Comparison of ENCODE assay signal across 8 cellular contexts in genomic region chr11:12802418-12803085, GRCh38.
DNase-seq lines count a peak whose midpoint lies in the region; ATAC-seq and TF ChIP-seq lines count a peak whose summit lies in the region.

No MANE protein-coding gene starts in this region.

- in situ Hi-C loops in Panc1 (cut with HindIII; ENCODE audit: low pct_unique_long_range_greater_than_20kb, low sequenced_read_pairs) = no loop called here

- DNase-seq in HuH-7.5 (ENCODE audit: low spot score) (peak; percentile 70), Panc1 (ENCODE audit: low read depth, low spot score) (no peak), foreskin fibroblast (peak; percentile 54 to 78), middle frontal gyrus (ENCODE audit: extremely low spot score, low spot score) (no peak)

- TF ChIP-seq CTCF in Panc1 (IDR thresholded peaks at IDR 0.05) (no peak), foreskin fibroblast (IDR thresholded peaks at IDR 0.05; ENCODE audit: low read depth, low read length) (no peak)

- H3K9ac ChIP-seq in rectal smooth muscle tissue (ENCODE audit: low read length) = no peak overlapping the region

- no peaks in the 10 kb centered on the region for H3K9me3 ChIP-seq in Panc1 (ENCODE audit: control insufficient read depth, insufficient read depth, low read depth, low read length)

- H3K4me1 ChIP-seq in Panc1 (ENCODE audit: control insufficient read depth, insufficient read depth, low read length) (peaks cover 24% of the 10 kb centered on the region), rectal smooth muscle tissue (ENCODE audit: control insufficient read depth, insufficient read depth, low read length) (peaks cover 36% of the 10 kb centered on the region)

- no peak overlapping the region for H3K4me3 ChIP-seq in Panc1 (ENCODE audit: low read depth in 2 of 2, low read length in 2 of 2)
- no peak overlapping the region for H3K4me3 ChIP-seq in foreskin fibroblast (ENCODE audit: low read depth in 1 of 2, low read length in 2 of 2)
- H3K4me3 ChIP-seq in rectal smooth muscle tissue (ENCODE audit: low read length) = no peak overlapping the region

- ATAC-seq in Panc1 (0 out of 2 replicates have a peak, but pooled peaks have one; percentile 25), GM18520 (IDR thresholded peaks at IDR 0.05; ENCODE audit: unreplicated experiment) (no peak), HG03039 (IDR thresholded peaks at IDR 0.05; ENCODE audit: unreplicated experiment) (no peak), GM18519 (IDR thresholded peaks at IDR 0.05; ENCODE audit: low FRiP score, unreplicated experiment) (no peak)

- POLR2A ChIA-PET in Panc1 (lab: Charles Lee) = no interaction called here

- H3K27ac ChIP-seq in Panc1 (ENCODE audit: low read length) = no peak overlapping the region
- peak overlapping the region; percentile 63 for H3K27ac ChIP-seq in rectal smooth muscle tissue (ENCODE audit: low read depth, low read length)

- H3K27me3 ChIP-seq in Panc1 (ENCODE audit: control insufficient read depth, insufficient read depth, low read length) = no peaks in the 10 kb centered on the region
- no peaks in the 10 kb centered on the region for H3K27me3 ChIP-seq in rectal smooth muscle tissue (ENCODE audit: control insufficient read depth, insufficient read depth, low read length)

- CTCF ChIA-PET in Panc1 (lab: Charles Lee) = no interaction called here

- BruUV-seq in Panc1 (replicated peaks; lab: Mats Ljungman, UMichigan) = no TSS peak

- H3K36me3 ChIP-seq in Panc1 (ENCODE audit: control insufficient read depth, insufficient read depth, low read length) (0 out of 2 replicates have a peak, but pooled peaks cover 2% of the 10 kb centered on the region), rectal smooth muscle tissue (ENCODE audit: control insufficient read depth, insufficient read depth, low read length) (no peaks in the 10 kb centered on the region)

- intact Hi-C loops in Panc1 (cut with micrococcal nuclease; ENCODE audit: unreplicated experiment) = no loop called here

Comparison
In these comparisons a context has a peak if more than half of its experiments do, and no peak if none do; other contexts are left out.
1. DNase-seq: peak in HuH-7.5 (single experiment) and foreskin fibroblast (2 of 2); none in Panc1 (single experiment) and middle frontal gyrus (single experiment).